18 cellular contexts compared by ENCODE assay signal in the genomic region with DNA sequence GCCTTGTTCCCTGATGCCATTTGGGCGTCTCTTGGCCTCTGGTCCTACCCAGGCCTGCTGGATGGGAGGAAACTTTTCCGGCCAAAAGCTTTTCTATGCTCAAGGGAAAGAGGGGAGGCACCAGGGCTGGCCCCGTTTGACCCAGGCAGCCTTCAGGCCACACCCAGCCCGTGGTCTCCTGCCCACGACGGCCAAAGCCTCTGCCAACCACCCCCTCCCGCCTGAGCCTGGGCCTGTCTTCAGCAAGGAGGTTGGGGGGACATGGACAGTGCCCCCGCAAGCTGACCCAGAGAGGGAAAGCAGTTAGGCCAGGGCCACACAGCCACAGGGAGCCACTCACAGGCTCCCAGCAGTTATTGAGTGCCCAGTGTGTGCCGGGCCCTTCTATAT. TPM values are rescaled to one million over a fixed set of nuclear protein-coding genes. Genes with fewer than 3 reads are reported as not detected.
DNase-seq lines count a peak whose midpoint lies in the region; ATAC-seq, FAIRE-seq and TF ChIP-seq lines count a peak whose summit lies in the region.
"Had no signal": no experiment of that assay in that cellular context is flagged by ENCODE, and none has a peak within 500 bp of the region (broad histone marks: within the 10 kb centered on the region; RNA-seq: fewer than 3 reads in every experiment).

No MANE protein-coding gene starts in this region.

- H4K20me1 ChIP-seq in HCT116 (ENCODE audit: insufficient read depth) (no peaks in the 10 kb centered on the region), GM12878 (ENCODE audit: control insufficient read depth, insufficient read depth) (no peaks in the 10 kb centered on the region), hepatocyte (ENCODE audit: insufficient read depth, poor library complexity, severe bottlenecking) (no peaks in the 10 kb centered on the region)

- peaks cover 17% of the 10 kb centered on the region for H3K79me1 ChIP-seq in trophoblast cell (ENCODE audit: low read length)

- H3K36me3 ChIP-seq in HCT116 (ENCODE audit: control insufficient read depth in 1 of 2, insufficient read depth in 2 of 2, low read length in 2 of 2), result peaks cover 4 to 15% of the 10 kb centered on the region in 2 experiments; a peak in 3 of 4 replicates
- H3K36me3 ChIP-seq in GM12878 (ENCODE audit: control insufficient read depth in 2 of 2, insufficient read depth in 2 of 2, low read length in 1 of 2), result peaks cover 23 to 69% of the 10 kb centered on the region in 2 experiments
- H3K36me3 ChIP-seq in hepatocyte (replicated peaks; ENCODE audit: insufficient read depth, low read depth), result no peaks in the 10 kb centered on the region
- peaks cover 94 to 95% of the 10 kb centered on the region in 2 experiments for H3K36me3 ChIP-seq in trophoblast cell (ENCODE audit: control insufficient read depth in 1 of 2, insufficient read depth in 2 of 2, low read length in 2 of 2)

- H3K9me3 ChIP-seq in HCT116 (ENCODE audit: control insufficient read depth in 1 of 2, insufficient read depth in 1 of 2, low read depth in 1 of 2, low read length in 2 of 2), result no peaks in the 10 kb centered on the region
- H3K9me3 ChIP-seq in GM12878 (replicated peaks; ENCODE audit: control insufficient read depth, insufficient read depth, low read length), result no peaks in the 10 kb centered on the region
- H3K9me3 ChIP-seq in hepatocyte (ENCODE audit: low read depth), result no peaks in the 10 kb centered on the region
- H3K9me3 ChIP-seq in trophoblast cell (ENCODE audit: insufficient read depth, low read depth, low read length), result peaks cover 4% of the 10 kb centered on the region
- H3K9me3 ChIP-seq: suprapubic skin had no signal

- H3K4ac ChIP-seq in trophoblast cell (ENCODE audit: low read depth, low read length), result no peak overlapping the region

- intact Hi-C loops in HCT116 (cut with micrococcal nuclease), result no loop called here
- intact Hi-C loops in GM12878 (cut with micrococcal nuclease; ENCODE audit: unreplicated experiment), result no loop called here

- H4K91ac ChIP-seq in trophoblast cell (ENCODE audit: low read depth, low read length), result peak overlapping the region; percentile 49

- H2AK5ac ChIP-seq in trophoblast cell (ENCODE audit: low read length), result peak overlapping the region; percentile 21

- H3K14ac ChIP-seq in trophoblast cell (ENCODE audit: low read length), result peak overlapping the region; percentile 18

- H3K4me1 ChIP-seq in HCT116 (ENCODE audit: control insufficient read depth in 1 of 2, insufficient read depth in 2 of 2, low read length in 2 of 2) (peaks cover 0 to 10% of the 10 kb centered on the region in 2 experiments; a peak in 1 of 4 replicates), GM12878 (ENCODE audit: control insufficient read depth, insufficient read depth, low read length) (no peaks in the 10 kb centered on the region), hepatocyte (ENCODE audit: insufficient read depth) (peaks cover 23% of the 10 kb centered on the region), trophoblast cell (ENCODE audit: control insufficient read depth in 1 of 2, insufficient read depth in 2 of 2, low read length in 2 of 2) (peaks cover 28 to 36% of the 10 kb centered on the region in 2 experiments)

- no peak overlapping the region for H3K4me3 ChIP-seq in HCT116 (replicated peaks in 1 of 2; ENCODE audit: low read depth in 1 of 2, low read length in 2 of 2)
- H3K4me3 ChIP-seq in GM12878, result no peak overlapping the region
- no peak overlapping the region for H3K4me3 ChIP-seq in hepatocyte
- H3K4me3 ChIP-seq in trophoblast cell (ENCODE audit: low read depth, low read length), result no peak overlapping the region
- H3K4me3 ChIP-seq: SK-N-MC, suprapubic skin had no signal

- H4K8ac ChIP-seq in trophoblast cell (ENCODE audit: low read depth, low read length), result peak overlapping the region; percentile 47

- no peak for FAIRE-seq in GM12878 (lab: Jason Lieb, UNC)
- FAIRE-seq: astrocyte, colon had no signal

- RAD21 ChIA-PET in HCT116 (lab: Charles Lee; ENCODE audit: low non-redundant PET in 1 of 2, low total read pairs in 2 of 2, uncharacterized antibody in 2 of 2, unreplicated experiment in 2 of 2) (no interaction called here), GM12878 (lab: Charles Lee; ENCODE audit: unreplicated experiment) (no interaction called here)

- BruUV-seq in HCT116 (replicated peaks; lab: Mats Ljungman, UMichigan) (no TSS peak), GM12878 (replicated peaks; lab: Mats Ljungman, UMichigan) (no TSS peak)

- 56% methylated on average over 9 of the region's 9 CpGs for WGBS in GM12878 (ENCODE audit: insufficient coverage, insufficient replicate concordance, low lambda C conversion rate, missing lambda C conversion rate)
- 82% methylated on average over 9 of the region's 9 CpGs for WGBS in hepatocyte (ENCODE audit: low lambda C conversion rate, missing lambda C conversion rate)
- WGBS in trophoblast cell (ENCODE audit: extremely low coverage, insufficient coverage, insufficient read length), result no CpG with 5 or more reads among the region's 9 CpGs

- H2BK5ac ChIP-seq in trophoblast cell (ENCODE audit: low read depth, low read length, poor library complexity), result peak overlapping the region; percentile 44

- CTCF ChIA-PET in HCT116 (lab: Charles Lee) (no interaction called here), GM12878 (lab: Yijun Ruan, JAX) (no interaction called here)

- POLR2A ChIA-PET in HCT116 (lab: Charles Lee), result no interaction called here
- POLR2A ChIA-PET in GM12878 (lab: Charles Lee), result no interaction called here

- H4K12ac ChIP-seq in trophoblast cell (ENCODE audit: low read depth, low read length), result no peak overlapping the region

- H3K23ac ChIP-seq in trophoblast cell (ENCODE audit: low read length), result no peak overlapping the region

- TF ChIP-seq CTCF in HCT116 (IDR thresholded peaks at IDR 0.05 in 2 of 3, conservative IDR thresholded peaks at IDR 0.05 in 1 of 3; ENCODE audit: borderline replicate concordance in 1 of 3, insufficient read depth in 1 of 3, low read depth in 2 of 3, low read length in 2 of 3) (no peak), GM12878 (IDR thresholded peaks at IDR 0.05 in 2 of 3, conservative IDR thresholded peaks at IDR 0.05 in 1 of 3; ENCODE audit: control insufficient read depth in 2 of 3, extremely low read depth in 1 of 3, insufficient read depth in 1 of 3, low read depth in 3 of 3, low read length in 3 of 3) (no peak), hepatocyte (IDR thresholded peaks at IDR 0.05; ENCODE audit: poor library complexity) (no peak)

- H2AFZ ChIP-seq in HCT116 (ENCODE audit: low read depth, low read length, poor library complexity, severe bottlenecking), result no peak overlapping the region
- H2AFZ ChIP-seq in GM12878 (ENCODE audit: control insufficient read depth, low read depth, low read length), result no peak overlapping the region
- no peak overlapping the region for H2AFZ ChIP-seq in hepatocyte
- H2AFZ ChIP-seq in trophoblast cell (ENCODE audit: insufficient read depth, low read length, poor library complexity), result no peak overlapping the region

- no peak overlapping the region for H3K4me2 ChIP-seq in HCT116 (ENCODE audit: low read length)
- H3K4me2 ChIP-seq in GM12878 (ENCODE audit: control insufficient read depth, insufficient read depth), result no peak overlapping the region
- no peak overlapping the region for H3K4me2 ChIP-seq in hepatocyte
- no peak overlapping the region for H3K4me2 ChIP-seq in trophoblast cell (ENCODE audit: low read length)

- H3K79me2 ChIP-seq in HCT116 (ENCODE audit: insufficient read depth, low read length) (no peaks in the 10 kb centered on the region), GM12878 (ENCODE audit: control insufficient read depth, insufficient read depth, low read length) (no peaks in the 10 kb centered on the region), hepatocyte (no peaks in the 10 kb centered on the region), trophoblast cell (ENCODE audit: control insufficient read depth, insufficient read depth, low read length, poor library complexity) (peaks cover 7% of the 10 kb centered on the region)

- no peak overlapping the region for H3K9ac ChIP-seq in HCT116 (ENCODE audit: low read length)
- no peak overlapping the region for H3K9ac ChIP-seq in GM12878 (ENCODE audit: control insufficient read depth, insufficient read depth, low read length)
- no peak overlapping the region for H3K9ac ChIP-seq in trophoblast cell (ENCODE audit: low read length)

- H3K9me2 ChIP-seq in HCT116 (ENCODE audit: insufficient read depth) (no peaks in the 10 kb centered on the region), hepatocyte (replicated peaks; ENCODE audit: insufficient read depth) (no peaks in the 10 kb centered on the region)

- H3K27ac ChIP-seq in HCT116 (ENCODE audit: low read depth, low read length), result peak overlapping the region; percentile 39; the same call in 1 of the 2 replicates
- H3K27ac ChIP-seq in GM12878 (ENCODE audit: control insufficient read depth, insufficient read depth), result 0 out of 2 replicates have a peak overlapping the region, but pooled peaks have one; percentile 6
- peak overlapping the region; percentile 79 for H3K27ac ChIP-seq in hepatocyte
- H3K27ac ChIP-seq in trophoblast cell (ENCODE audit: low read depth, low read length), result peak overlapping the region; percentile 61
- H3K27ac ChIP-seq: SK-N-MC, suprapubic skin had no signal

- H3K18ac ChIP-seq in trophoblast cell (ENCODE audit: low read length), result peak overlapping the region; percentile 8

- H2BK12ac ChIP-seq in trophoblast cell (ENCODE audit: low read length), result no peak overlapping the region

- H3K27me3 ChIP-seq in HCT116 (ENCODE audit: insufficient read depth, low read length) (no peaks in the 10 kb centered on the region), GM12878 (replicated peaks in 1 of 2; ENCODE audit: control insufficient read depth in 2 of 2, insufficient read depth in 2 of 2, low read length in 1 of 2) (no peaks in the 10 kb centered on the region), hepatocyte (no peaks in the 10 kb centered on the region), trophoblast cell (ENCODE audit: insufficient read depth, low read length) (no peaks in the 10 kb centered on the region)
- H3K27me3 ChIP-seq: suprapubic skin had no signal

- ATAC-seq in HCT116, result no peak
- no peak for ATAC-seq in GM12878
- ATAC-seq in GM19452 (IDR thresholded peaks at IDR 0.05; ENCODE audit: unreplicated experiment), result no peak
- ATAC-seq: activated T-cell treated with anti-CD3 and anti-CD28 coated beads, Interleukin-2, amount 50 U/mL, for 4 hours had no signal

- no peak for TF ChIP-seq POLR2A in HCT116 (IDR thresholded peaks at IDR 0.05; ENCODE audit: borderline replicate concordance, extremely low read depth, insufficient read depth, insufficient read length)
- no peak for TF ChIP-seq POLR2A in GM12878 (IDR thresholded peaks at IDR 0.05; ENCODE audit: low read depth, low read length)

- DNase-seq in HCT116 (ENCODE audit: low read depth, low spot score) (no peak), GM12878 (ENCODE audit: low read depth, low spot score) (no peak), hepatocyte (ENCODE audit: low spot score) (no peak), trophoblast cell (no peak), mucosa of gallbladder (ENCODE audit: low spot score) (no peak), NCI-H2196 treated with DMSO at 0.1 percent for 48 hours (lab: John Stamatoyannopoulos, UW; ENCODE audit: unreplicated experiment) (no peak)
- DNase-seq: activated CD4-positive, CD25-positive, alpha-beta regulatory T cell; activated naive CD4-positive, alpha-beta T cell treated with anti-CD3 and anti-CD28 coated beads, Interleukin-2, amount 50 U/mL, for 16 hours; activated T-cell treated with anti-CD3 and anti-CD28 coated beads, Interleukin-2, amount 50 U/mL, for 4 hours; hypothalamus; kidney glomerular epithelial cell; nucleus accumbens; stimulated activated CD4-positive, alpha-beta T cell treated with anti-CD3 and anti-CD28 coated beads, Interleukin-12 subunit alpha, Interleukin-12 subunit beta, amount 100 ng/mL, for 4 hours had no signal

- TF ChIP-seq RAD21 in HCT116 (IDR thresholded peaks at IDR 0.05; ENCODE audit: low read depth) (no peak), GM12878 (IDR thresholded peaks at IDR 0.05; ENCODE audit: insufficient read depth, low read depth, low read length) (no peak)

- SMC1A ChIA-PET in GM12878 (lab: Charles Lee; ENCODE audit: uncharacterized antibody, unreplicated experiment), result no interaction called here

- TF ChIP-seq EP300 in GM12878 (IDR thresholded peaks at IDR 0.05; ENCODE audit: borderline replicate concordance in 1 of 2, control insufficient read depth in 1 of 2, low read depth in 2 of 2, low read length in 2 of 2), result no peak

- in situ Hi-C loops in GM12878 (cut with MboI), result no loop called here

- H2BK120ac ChIP-seq in trophoblast cell (ENCODE audit: insufficient read depth, low read length, poor library complexity), result peak overlapping the region; percentile 3

RNA-seq across cellular contexts. Expression of gene SRC, which starts 49.5 kb away (rescaled TPM):
- total RNA-seq in HCT116 (2021; ENCODE audit: unreplicated experiment), result 42.3 TPM
- polyA plus RNA-seq in HCT116 (2012), result 35.9 and 36.5 TPM in 2 replicates
- total RNA-seq in GM12878 (2013; cell fraction: nucleolus; rRNA removed), result 118 and 148 TPM in 2 replicates
- 22.1 and 27.4 TPM in 2 replicates for total RNA-seq in GM12878 (2014; rRNA removed)
- total RNA-seq in GM12878 (2014; rRNA removed; fragmentation: Illumina TruSeq; extraction: Trizol), result 19.3 and 20.0 TPM in 2 replicates
- 63.5 and 71.3 TPM in 2 replicates for total RNA-seq in GM12878 (2021)
- 15.0 TPM for polyA plus RNA-seq in GM12878 (2011; ENCODE audit: low read depth)
- 18.4 and 32.0 TPM in 2 replicates for polyA plus RNA-seq in GM12878 (2011; rRNA removed)
- polyA plus RNA-seq in GM12878 (2011; cell fraction: cytosol; rRNA removed), result 41.3 and 47.7 TPM in 2 replicates
- polyA plus RNA-seq in GM12878 (2011; cell fraction: nucleus; rRNA removed), result 185 and 196 TPM in 2 replicates
- polyA plus RNA-seq in GM12878 (2012), result 25.3 and 26.0 TPM in 2 replicates
- polyA plus RNA-seq in GM12878 (2014; fragmentation: Illumina TruSeq; extraction: Trizol), result 20.3 and 33.1 TPM in 2 replicates
- under 1 TPM; 0.60 to 0.85 TPM for polyA plus RNA-seq in GM12878 (2014; fragmentation: Nextera tagmentation; extraction: Ambion mirVana)
- 47.1 and 61.4 TPM in 2 replicates for polyA plus RNA-seq in GM12878 (2014; rRNA removed)
- polyA plus RNA-seq in GM12878 (2016; fragmentation: Nextera tagmentation; extraction: Ambion mirVana), result 10 to 100 TPM; 26.9 TPM
- polyA minus RNA-seq in GM12878 (2011; rRNA and poly(A)+ RNA removed), result 41.8 and 64.6 TPM in 2 replicates
- polyA minus RNA-seq in GM12878 (2011; cell fraction: cytosol; rRNA and poly(A)+ RNA removed), result 22.9 and 30.8 TPM in 2 replicates
- polyA minus RNA-seq in GM12878 (2011; cell fraction: nucleus; rRNA and poly(A)+ RNA removed), result 42.9 and 73.0 TPM in 2 replicates
- total RNA-seq in hepatocyte, result 45.5 and 69.8 TPM in 2 replicates
- polyA plus RNA-seq in hepatocyte, result 55.1 and 56.4 TPM in 2 replicates
- polyA plus RNA-seq in trophoblast cell (2013), result 188 and 198 TPM in 2 replicates
- total RNA-seq in mucosa of gallbladder, result 210 TPM

Comparison
In these comparisons a context has a peak if more than half of its experiments do, and no peak if none do; other contexts are left out.
1. H3K27ac ChIP-seq: peak in every context shown above with its lines; median percentile 79 in hepatocyte; 61 in trophoblast cell; 39 in HCT116; 6 in GM12878.